In genomic region chr16:31487720-31488629, GRCh38 we compare ENCODE assay signal across 2 cellular contexts.
TF ChIP-seq lines count a peak whose summit lies in the region.

No MANE protein-coding gene starts in this region.

TF ChIP-seq in IMR-90, 13 proteins besides CTCF, POLR2A, EP300 and RAD21:
- TF ChIP-seq USF2 (IDR thresholded peaks at IDR 0.05; ENCODE audit: low read depth, low read length): no peak
- TF ChIP-seq MAFK (IDR thresholded peaks at IDR 0.05; ENCODE audit: low read depth, low read length): no peak
- TF ChIP-seq CEBPB (IDR thresholded peaks at IDR 0.05; ENCODE audit: low read depth, low read length): no peak
- no peak for TF ChIP-seq FOS (IDR thresholded peaks at IDR 0.05; ENCODE audit: low read depth, low read length)
- no peak for TF ChIP-seq CHD1 (IDR thresholded peaks at IDR 0.05; ENCODE audit: low read depth, low read length)
- TF ChIP-seq ELK1 (IDR thresholded peaks at IDR 0.05; ENCODE audit: borderline replicate concordance, low read depth, low read length): no peak
- TF ChIP-seq RCOR1 (IDR thresholded peaks at IDR 0.05; ENCODE audit: insufficient replicate concordance, low read length): no peak
- no peak for TF ChIP-seq NFE2L2 (IDR thresholded peaks at IDR 0.05; ENCODE audit: low read depth, low read length)
- TF ChIP-seq SMC3 (IDR thresholded peaks at IDR 0.05; ENCODE audit: low read depth, low read length): no peak
- TF ChIP-seq BHLHE40 (IDR thresholded peaks at IDR 0.05; ENCODE audit: low read depth, low read length): no peak
- no peak for TF ChIP-seq MAZ (IDR thresholded peaks at IDR 0.05; ENCODE audit: borderline replicate concordance, low read depth, low read length)
- TF ChIP-seq RFX5 (IDR thresholded peaks at IDR 0.05; ENCODE audit: low read depth, low read length): no peak

TF ChIP-seq in K562, 482 proteins besides CTCF, POLR2A, EP300 and RAD21:
- 0 out of 6 replicates have a peak, but pooled peaks of 1 of the 3 experiments have one; percentile 17 for TF ChIP-seq ZBTB11 (CRISPR knock-in tag; IDR thresholded peaks at IDR 0.05)
- no peak for TF ChIP-seq MYBL2 (IDR thresholded peaks at IDR 0.05; ENCODE audit: low read depth)
- TF ChIP-seq MYBL2 (CRISPR knock-in tag; IDR thresholded peaks at IDR 0.05; ENCODE audit: borderline replicate concordance): no peak
- no peak for TF ChIP-seq RBBP5 (IDR thresholded peaks at IDR 0.05; ENCODE audit: borderline replicate concordance, insufficient read depth, low read length, poor library complexity, severe bottlenecking)
- no peak for TF ChIP-seq DPF2 (IDR thresholded peaks at IDR 0.05)
- no peak for TF ChIP-seq SAP30 (IDR thresholded peaks at IDR 0.05; ENCODE audit: borderline replicate concordance, insufficient read depth, low read depth, low read length, poor library complexity, severe bottlenecking)
- TF ChIP-seq ZBTB33 (CRISPR knock-in tag; IDR thresholded peaks at IDR 0.05): peak; percentile 90; the same call in 1 of the 2 replicates
- no peak for TF ChIP-seq THAP7 (CRISPR knock-in tag; IDR thresholded peaks at IDR 0.05)
- TF ChIP-seq CBX2 (IDR thresholded peaks at IDR 0.05; ENCODE audit: insufficient read depth, low read length, poor library complexity, severe bottlenecking): no peak
- no peak for TF ChIP-seq PKNOX1 (IDR thresholded peaks at IDR 0.05)
- TF ChIP-seq ILK (tag; IDR thresholded peaks at IDR 0.05; ENCODE audit: borderline replicate concordance, low read depth): no peak
- peak; percentile 59 for TF ChIP-seq POLR2G (IDR thresholded peaks at IDR 0.05; ENCODE audit: low read depth, low read length)
- 0 out of 2 replicates have a peak, but pooled peaks have one; percentile 12 for TF ChIP-seq HNRNPL (IDR thresholded peaks at IDR 0.05; ENCODE audit: low read depth, low read length)
- TF ChIP-seq ARID2 (IDR thresholded peaks at IDR 0.05): no peak
- no peak for TF ChIP-seq SRF (CRISPR knock-in tag; IDR thresholded peaks at IDR 0.05)
- TF ChIP-seq HDAC1 (IDR thresholded peaks at IDR 0.05): no peak
- no peak for TF ChIP-seq ZNF175 (CRISPR knock-in tag; IDR thresholded peaks at IDR 0.05; ENCODE audit: low read depth)
